Comparison of ENCODE assay signal across 30 cellular contexts in the genomic region with DNA sequence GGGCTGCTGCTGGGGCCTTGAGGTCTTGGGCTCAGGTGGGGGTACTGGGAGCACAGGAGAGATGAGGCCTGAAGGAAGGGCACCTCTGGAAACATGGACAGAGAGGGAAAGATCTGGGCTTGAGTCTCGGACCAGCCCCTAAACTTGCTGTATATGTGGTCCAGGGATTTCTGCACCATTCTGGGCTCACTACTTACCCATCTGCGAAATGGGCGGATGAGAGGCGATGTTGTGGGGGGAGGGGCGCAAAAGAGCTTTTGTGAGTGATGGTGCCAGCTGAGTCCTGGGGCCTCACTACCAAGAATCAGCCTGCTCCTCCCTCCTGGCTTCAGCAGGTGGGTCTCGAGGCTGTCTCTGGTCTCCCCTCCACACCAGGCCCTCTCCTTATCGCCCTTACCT. TPM values are rescaled to one million over a fixed set of nuclear protein-coding genes. Genes with fewer than 3 reads are reported as not detected.
DNase-seq lines count a peak whose midpoint lies in the region; ATAC-seq and TF ChIP-seq lines count a peak whose summit lies in the region.
"Had no signal": no experiment of that assay in that cellular context is flagged by ENCODE, and none has a peak within 500 bp of the region (broad histone marks: within the 10 kb centered on the region; RNA-seq: fewer than 3 reads in every experiment).

No MANE protein-coding gene starts in this region.

- H3K79me2 ChIP-seq in osteoblast (ENCODE audit: insufficient read depth, low read length), result no peaks in the 10 kb centered on the region

- H3K27ac Mint-ChIP-seq in stimulated activated naive CD8-positive, alpha-beta T cell treated with anti-CD3 and anti-CD28 coated beads, Interleukin-15, Interleukin-2, amounts not matched to agents 100 ng/mL and 50 ng/mL, for 24 hours, result peak overlapping the region; percentile 31
- H3K27ac Mint-ChIP-seq in central memory CD8-positive, alpha-beta T cell (ENCODE audit: low read depth), result peak overlapping the region; percentile 29
- no peak overlapping the region for H3K27ac Mint-ChIP-seq in activated T-helper 2 cell treated with anti-CD3 and anti-CD28 coated beads, Interferon-gamma antibody, Interleukin-2, Interleukin-4, amounts not matched to agents 10 μg/mL and 5 μg/mL and 100 μg/mL, durations not matched to agents 14 hours and 24 hours and 36 hours
- H3K27ac Mint-ChIP-seq: natural killer cell had no signal

- no peaks in the 10 kb centered on the region for H3K9me3 Mint-ChIP-seq in stimulated activated naive CD8-positive, alpha-beta T cell treated with anti-CD3 and anti-CD28 coated beads, Interleukin-15, Interleukin-2, amounts not matched to agents 100 ng/mL and 50 ng/mL, for 24 hours
- no peaks in the 10 kb centered on the region for H3K9me3 Mint-ChIP-seq in central memory CD8-positive, alpha-beta T cell
- no peaks in the 10 kb centered on the region for H3K9me3 Mint-ChIP-seq in activated T-helper 2 cell treated with anti-CD3 and anti-CD28 coated beads, Interferon-gamma antibody, Interleukin-2, Interleukin-4, amounts not matched to agents 10 μg/mL and 5 μg/mL and 100 μg/mL, durations not matched to agents 14 hours and 24 hours and 36 hours
- H3K9me3 Mint-ChIP-seq: H9, natural killer cell had no signal

- H3K36me3 Mint-ChIP-seq in stimulated activated naive CD8-positive, alpha-beta T cell treated with anti-CD3 and anti-CD28 coated beads, Interleukin-15, Interleukin-2, amounts not matched to agents 100 ng/mL and 50 ng/mL, for 24 hours (ENCODE audit: low read depth), result peaks cover 5% of the 10 kb centered on the region
- H3K36me3 Mint-ChIP-seq in central memory CD8-positive, alpha-beta T cell (ENCODE audit: insufficient read depth), result peaks cover 7% of the 10 kb centered on the region
- peaks cover 6% of the 10 kb centered on the region for H3K36me3 Mint-ChIP-seq in activated T-helper 2 cell treated with anti-CD3 and anti-CD28 coated beads, Interferon-gamma antibody, Interleukin-2, Interleukin-4, amounts not matched to agents 10 μg/mL and 5 μg/mL and 100 μg/mL, durations not matched to agents 14 hours and 24 hours and 36 hours (ENCODE audit: low read depth)
- H3K36me3 Mint-ChIP-seq: natural killer cell had no signal

- WGBS in thyroid gland, 2 donors, result 96% methylated on average over 7 of the region's 7 CpGs

- no peaks in the 10 kb centered on the region for H3K36me3 ChIP-seq in osteoblast (ENCODE audit: insufficient read depth, low read length)
- H3K36me3 ChIP-seq in thyroid gland, result no peaks in the 10 kb centered on the region
- H3K36me3 ChIP-seq: brain microvascular endothelial cell, ovary, Peyer's patch, thoracic aorta had no signal

- no peak overlapping the region for H3K4me2 ChIP-seq in osteoblast (ENCODE audit: insufficient read depth, low read length)

- no peak overlapping the region for H2AFZ ChIP-seq in osteoblast (ENCODE audit: low read length)

- H3K27ac ChIP-seq in osteoblast (ENCODE audit: low read depth, low read length) (no peak overlapping the region), thyroid gland (no peak overlapping the region)
- H3K27ac ChIP-seq: brain microvascular endothelial cell, thoracic aorta had no signal

- no peak overlapping the region for H3K4me3 Mint-ChIP-seq in stimulated activated naive CD8-positive, alpha-beta T cell treated with anti-CD3 and anti-CD28 coated beads, Interleukin-15, Interleukin-2, amounts not matched to agents 100 ng/mL and 50 ng/mL, for 24 hours
- H3K4me3 Mint-ChIP-seq in central memory CD8-positive, alpha-beta T cell, result no peak overlapping the region
- no peak overlapping the region for H3K4me3 Mint-ChIP-seq in activated T-helper 2 cell treated with anti-CD3 and anti-CD28 coated beads, Interferon-gamma antibody, Interleukin-2, Interleukin-4, amounts not matched to agents 10 μg/mL and 5 μg/mL and 100 μg/mL, durations not matched to agents 14 hours and 24 hours and 36 hours (ENCODE audit: low read depth)
- H3K4me3 Mint-ChIP-seq: H9, natural killer cell had no signal

- H3K4me1 ChIP-seq in osteoblast (ENCODE audit: insufficient read depth, low read length) (no peaks in the 10 kb centered on the region), thyroid gland (peaks cover 20 to 33% of the 10 kb centered on the region in 2 donors)

- ATAC-seq in stimulated activated naive CD8-positive, alpha-beta T cell treated with anti-CD3 and anti-CD28 coated beads, Interleukin-15, Interleukin-2, amounts not matched to agents 100 U/mL and 50 U/mL, for 24 hours, result no peak
- no peak for ATAC-seq in central memory CD8-positive, alpha-beta T cell (replicated peaks; ENCODE audit: extremely low read depth, poor library complexity, severe bottlenecking)
- ATAC-seq: left lung, natural killer cell had no signal

- no peak for TF ChIP-seq CTCF in osteoblast (IDR thresholded peaks at IDR 0.05; ENCODE audit: extremely low read depth, low read depth, low read length)
- no peak for TF ChIP-seq CTCF in thyroid gland (IDR thresholded peaks at IDR 0.05)

- H3K27me3 ChIP-seq in osteoblast (ENCODE audit: insufficient read depth, low read length) (peaks cover 5% of the 10 kb centered on the region), thyroid gland (no peaks in the 10 kb centered on the region)
- H3K27me3 ChIP-seq: brain microvascular endothelial cell, left lung, ovary, Peyer's patch had no signal

- H3K9me3 ChIP-seq in osteoblast (ENCODE audit: low read depth, low read length), result no peaks in the 10 kb centered on the region
- no peaks in the 10 kb centered on the region for H3K9me3 ChIP-seq in thyroid gland
- H3K9me3 ChIP-seq: left lung, ovary, Peyer's patch, thoracic aorta had no signal

- DNase-seq in stimulated activated naive CD8-positive, alpha-beta T cell treated with anti-CD3 and anti-CD28 coated beads, Interleukin-15, Interleukin-2, amounts not matched to agents 100 U/mL and 50 U/mL, for 24 hours, result no peak
- DNase-seq in central memory CD8-positive, alpha-beta T cell (ENCODE audit: low spot score in 2 of 2), result no peak
- DNase-seq in osteoblast (ENCODE audit: insufficient read length, low spot score, missing footprints) (peak; percentile 11), thyroid gland (no peak), GF-D8 (lab: John Stamatoyannopoulos, UW) (no peak), NCI-H82 (lab: John Stamatoyannopoulos, UW) (no peak)
- DNase-seq in activated T-helper 2 cell treated with anti-CD3 and anti-CD28 coated beads, Interferon-gamma antibody, Interleukin-2, Interleukin-4, amounts not matched to agents 10 μg/mL and 5 μg/mL and 100 μg/mL, durations not matched to agents 14 hours and 24 hours and 36 hours (ENCODE audit: low spot score), result no peak
- DNase-seq: ACHN; activated CD4-positive, alpha-beta T cell treated with anti-CD3 and anti-CD28 coated beads, Interleukin-2, amount 50 U/mL, for 48 hours; activated CD4-positive, CD25-positive, alpha-beta regulatory T cell; activated gamma-delta T cell; brain microvascular endothelial cell; DMS53; effector CD4-positive, alpha-beta T cell; glutamatergic neuron; H9; left lung; natural killer cell; NCI-H1105 treated with DMSO at 0.1 percent for 48 hours; NCI-H2029; NCI-H524 treated with DMSO at 0.1 percent for 48 hours; SIG-M5; stimulated activated CD4-positive, alpha-beta T cell treated with anti-CD3 and anti-CD28 coated beads, Interleukin-4, amount 100 ng/mL, for 1 hour; SW 1271 had no signal

- peaks cover 46% of the 10 kb centered on the region for H3K4me1 Mint-ChIP-seq in stimulated activated naive CD8-positive, alpha-beta T cell treated with anti-CD3 and anti-CD28 coated beads, Interleukin-15, Interleukin-2, amounts not matched to agents 100 ng/mL and 50 ng/mL, for 24 hours (ENCODE audit: low read depth)
- H3K4me1 Mint-ChIP-seq in central memory CD8-positive, alpha-beta T cell, result peaks cover 21% of the 10 kb centered on the region
- peaks cover 5% of the 10 kb centered on the region for H3K4me1 Mint-ChIP-seq in activated T-helper 2 cell treated with anti-CD3 and anti-CD28 coated beads, Interferon-gamma antibody, Interleukin-2, Interleukin-4, amounts not matched to agents 10 μg/mL and 5 μg/mL and 100 μg/mL, durations not matched to agents 14 hours and 24 hours and 36 hours (ENCODE audit: low read depth)

- TF ChIP-seq POLR2A in thyroid gland (IDR thresholded peaks at IDR 0.05), result no peak

- H3K4me3 ChIP-seq in osteoblast (ENCODE audit: insufficient read depth, low read length) (no peak overlapping the region), thyroid gland (replicated peaks in 1 of 3) (no peak overlapping the region)
- H3K4me3 ChIP-seq: left lung, ovary, Peyer's patch, thoracic aorta had no signal

- intact Hi-C loops in activated T-helper 2 cell treated with anti-CD3 and anti-CD28 coated beads, Interferon-gamma antibody, Interleukin-2, Interleukin-4, amounts not matched to agents 10 μg/mL and 5 μg/mL and 100 μg/mL, durations not matched to agents 14 hours and 24 hours and 36 hours (cut with micrococcal nuclease), result no loop called here
- intact Hi-C loops in thyroid gland (cut with DNase I), result no loop called here

- H3K27me3 Mint-ChIP-seq in stimulated activated naive CD8-positive, alpha-beta T cell treated with anti-CD3 and anti-CD28 coated beads, Interleukin-15, Interleukin-2, amounts not matched to agents 100 ng/mL and 50 ng/mL, for 24 hours, result no peaks in the 10 kb centered on the region
- H3K27me3 Mint-ChIP-seq in central memory CD8-positive, alpha-beta T cell, result no peaks in the 10 kb centered on the region
- peaks cover 3% of the 10 kb centered on the region for H3K27me3 Mint-ChIP-seq in activated T-helper 2 cell treated with anti-CD3 and anti-CD28 coated beads, Interferon-gamma antibody, Interleukin-2, Interleukin-4, amounts not matched to agents 10 μg/mL and 5 μg/mL and 100 μg/mL, durations not matched to agents 14 hours and 24 hours and 36 hours (ENCODE audit: low read depth)

- H4K20me1 ChIP-seq in osteoblast (ENCODE audit: insufficient read depth, low read length), result no peaks in the 10 kb centered on the region

RNA-seq across cellular contexts. Expression of a gene that starts 0.3 kb away (rescaled TPM):
- not detected in 2 replicates for total RNA-seq in osteoblast
- total RNA-seq in activated T-helper 2 cell treated with anti-CD3 and anti-CD28 coated beads, Interferon-gamma antibody, Interleukin-2, Interleukin-4, amounts not matched to agents 10 μg/mL and 5 μg/mL and 100 μg/mL, durations not matched to agents 14 hours and 24 hours and 36 hours, result not detected in 2 replicates
- total RNA-seq in thyroid gland, result not detected
- total RNA-seq: chondrocyte, epithelial cell of proximal tubule, H9, left lung, natural killer cell, thoracic aorta had no signal

RNA-seq across cellular contexts. Expression of a gene that starts 15.9 kb away (rescaled TPM):
- not detected in 2 replicates for total RNA-seq in osteoblast
- total RNA-seq in activated T-helper 2 cell treated with anti-CD3 and anti-CD28 coated beads, Interferon-gamma antibody, Interleukin-2, Interleukin-4, amounts not matched to agents 10 μg/mL and 5 μg/mL and 100 μg/mL, durations not matched to agents 14 hours and 24 hours and 36 hours, result 196 and 208 TPM in 2 replicates
- total RNA-seq in thyroid gland, result 1 to 10 TPM; 1.4 to 4.7 (median 1.9) TPM

RNA-seq across cellular contexts. Expression of a gene that starts 17.9 kb away (rescaled TPM):
- total RNA-seq in osteoblast (under 0.01 TPM in 1 of 2 replicates, not detected in the other), thyroid gland (10 to 100 TPM in 3 of 4 donors, 1 to 10 TPM in 1; 10.0 to 22.8 (median 20.4) TPM)
- total RNA-seq in activated T-helper 2 cell treated with anti-CD3 and anti-CD28 coated beads, Interferon-gamma antibody, Interleukin-2, Interleukin-4, amounts not matched to agents 10 μg/mL and 5 μg/mL and 100 μg/mL, durations not matched to agents 14 hours and 24 hours and 36 hours, result 240 and 241 TPM in 2 replicates

RNA-seq across cellular contexts. Expression of a gene that starts 21.9 kb away (rescaled TPM):
- total RNA-seq in osteoblast (1.5 and 3.3 TPM in 2 replicates), thyroid gland (10 to 100 TPM; 47.9 to 83.8 (median 70.7) TPM)
- 92.5 and 92.9 TPM in 2 replicates for total RNA-seq in activated T-helper 2 cell treated with anti-CD3 and anti-CD28 coated beads, Interferon-gamma antibody, Interleukin-2, Interleukin-4, amounts not matched to agents 10 μg/mL and 5 μg/mL and 100 μg/mL, durations not matched to agents 14 hours and 24 hours and 36 hours

RNA-seq across cellular contexts. Expression of a gene that starts 40.4 kb away (rescaled TPM):
- 17.7 and 23.9 TPM in 2 replicates for total RNA-seq in osteoblast
- total RNA-seq in activated T-helper 2 cell treated with anti-CD3 and anti-CD28 coated beads, Interferon-gamma antibody, Interleukin-2, Interleukin-4, amounts not matched to agents 10 μg/mL and 5 μg/mL and 100 μg/mL, durations not matched to agents 14 hours and 24 hours and 36 hours, result 64.6 and 65.9 TPM in 2 replicates
- total RNA-seq in thyroid gland, result 1 to 10 TPM; 1.1 to 2.7 (median 1.9) TPM

Comparison
In these comparisons a context has a peak if more than half of its experiments do, and no peak if none do; other contexts are left out.
1. RNA of a gene that starts 15.9 kb away (total RNA-seq): 196 to 208 TPM in activated T-helper 2 cell treated with anti-CD3 and anti-CD28 coated beads, Interferon-gamma antibody, Interleukin-2, Interleukin-4, amounts not matched to agents 10 μg/mL and 5 μg/mL and 100 μg/mL, durations not matched to agents 14 hours and 24 hours and 36 hours; 1.4 to 4.7 TPM in thyroid gland and not detected in osteoblast; every median in the first group is over 10 times any median in the second.
2. RNA of a gene that starts 17.9 kb away (total RNA-seq): 240 to 241 TPM in activated T-helper 2 cell treated with anti-CD3 and anti-CD28 coated beads, Interferon-gamma antibody, Interleukin-2, Interleukin-4, amounts not matched to agents 10 μg/mL and 5 μg/mL and 100 μg/mL, durations not matched to agents 14 hours and 24 hours and 36 hours and 10.0 to 22.8 TPM in thyroid gland; under 0.01 TPM in osteoblast; every median in the first group is over 10 times any median in the second.